In the genomic region with DNA sequence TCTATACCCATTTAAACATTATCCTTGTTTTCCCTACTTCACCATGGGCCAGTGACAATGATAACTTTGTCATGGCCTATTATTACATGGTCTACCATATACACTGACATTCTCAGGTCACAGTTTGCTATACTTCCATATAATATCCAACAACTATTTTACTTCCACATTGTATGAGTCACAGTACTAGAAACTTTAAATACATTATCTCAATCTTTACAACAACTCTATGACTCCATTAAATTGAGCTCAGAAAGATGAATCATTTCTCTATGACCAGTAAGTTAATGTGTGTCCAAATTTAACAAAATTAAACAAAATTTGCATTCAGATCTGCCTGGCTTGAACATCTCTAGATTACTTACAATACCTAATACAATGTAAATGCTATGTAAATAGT, we compare ENCODE assay signal across 16 cellular contexts.
"Had no signal": no experiment of that assay in that cellular context is flagged by ENCODE, and none has a peak within 500 bp of the region (broad histone marks: within the 10 kb centered on the region; RNA-seq: fewer than 3 reads in every experiment).

No MANE protein-coding gene starts in this region.

- DNase-seq: activated CD4-positive, CD25-positive, alpha-beta regulatory T cell treated with anti-CD3 and anti-CD28 coated beads, Interleukin-2, amount 50 U/mL, for 72 hours; activated naive CD4-positive, alpha-beta T cell treated with anti-CD3 and anti-CD28 coated beads for 36 hours; activated naive CD8-positive, alpha-beta T cell treated with anti-CD3 and anti-CD28 coated beads, Interleukin-2, amount 50 U/mL, for 24 hours; activated T-cell treated with anti-CD3 and anti-CD28 coated beads for 4 hours; foreskin melanocyte; head of caudate nucleus; lower lobe of right lung; midbrain; pancreas; sigmoid colon; spleen; T-cell; T-helper 9 cell had no signal

- H3K4me1 Mint-ChIP-seq: activated naive CD8-positive, alpha-beta T cell treated with anti-CD3 and anti-CD28 coated beads, Interleukin-2, amount 50 U/mL, for 24 hours had no signal

- H3K27me3 ChIP-seq: ascending aorta, esophagus muscularis mucosa, pancreas, sigmoid colon, spleen had no signal

- H3K4me3 ChIP-seq: ascending aorta, esophagus muscularis mucosa, lower lobe of right lung, sigmoid colon, spleen had no signal

- H3K27ac ChIP-seq: ascending aorta, esophagus muscularis mucosa, lower lobe of right lung, pancreas, sigmoid colon, spleen had no signal

- H3K9me3 ChIP-seq: ascending aorta, lower lobe of right lung, pancreas, sigmoid colon had no signal

- H3K4me1 ChIP-seq: ascending aorta, esophagus muscularis mucosa, lower lobe of right lung, pancreas, sigmoid colon, spleen had no signal

- H3K4me3 Mint-ChIP-seq: activated naive CD4-positive, alpha-beta T cell treated with anti-CD3 and anti-CD28 coated beads for 36 hours; activated naive CD8-positive, alpha-beta T cell treated with anti-CD3 and anti-CD28 coated beads, Interleukin-2, amount 50 U/mL, for 24 hours; T-cell had no signal

- H3K27ac Mint-ChIP-seq: activated naive CD4-positive, alpha-beta T cell treated with anti-CD3 and anti-CD28 coated beads for 36 hours; activated naive CD8-positive, alpha-beta T cell treated with anti-CD3 and anti-CD28 coated beads, Interleukin-2, amount 50 U/mL, for 24 hours; activated T-helper 2 cell treated with anti-CD3 and anti-CD28 coated beads, Interferon-gamma antibody, Interleukin-2, Interleukin-4, amounts not matched to agents 10 μg/mL and 5 μg/mL and 100 μg/mL, durations not matched to agents 14 hours and 24 hours and 36 hours; T-cell had no signal

- ATAC-seq: activated naive CD8-positive, alpha-beta T cell treated with anti-CD3 and anti-CD28 coated beads, Interleukin-2, amount 50 U/mL, for 24 hours; lower lobe of right lung; pancreas; T-cell had no signal

- H3K27me3 Mint-ChIP-seq: activated naive CD8-positive, alpha-beta T cell treated with anti-CD3 and anti-CD28 coated beads, Interleukin-2, amount 50 U/mL, for 24 hours; T-cell had no signal
